Comparison of ENCODE assay signal across 1 cellular context in the genomic region with DNA sequence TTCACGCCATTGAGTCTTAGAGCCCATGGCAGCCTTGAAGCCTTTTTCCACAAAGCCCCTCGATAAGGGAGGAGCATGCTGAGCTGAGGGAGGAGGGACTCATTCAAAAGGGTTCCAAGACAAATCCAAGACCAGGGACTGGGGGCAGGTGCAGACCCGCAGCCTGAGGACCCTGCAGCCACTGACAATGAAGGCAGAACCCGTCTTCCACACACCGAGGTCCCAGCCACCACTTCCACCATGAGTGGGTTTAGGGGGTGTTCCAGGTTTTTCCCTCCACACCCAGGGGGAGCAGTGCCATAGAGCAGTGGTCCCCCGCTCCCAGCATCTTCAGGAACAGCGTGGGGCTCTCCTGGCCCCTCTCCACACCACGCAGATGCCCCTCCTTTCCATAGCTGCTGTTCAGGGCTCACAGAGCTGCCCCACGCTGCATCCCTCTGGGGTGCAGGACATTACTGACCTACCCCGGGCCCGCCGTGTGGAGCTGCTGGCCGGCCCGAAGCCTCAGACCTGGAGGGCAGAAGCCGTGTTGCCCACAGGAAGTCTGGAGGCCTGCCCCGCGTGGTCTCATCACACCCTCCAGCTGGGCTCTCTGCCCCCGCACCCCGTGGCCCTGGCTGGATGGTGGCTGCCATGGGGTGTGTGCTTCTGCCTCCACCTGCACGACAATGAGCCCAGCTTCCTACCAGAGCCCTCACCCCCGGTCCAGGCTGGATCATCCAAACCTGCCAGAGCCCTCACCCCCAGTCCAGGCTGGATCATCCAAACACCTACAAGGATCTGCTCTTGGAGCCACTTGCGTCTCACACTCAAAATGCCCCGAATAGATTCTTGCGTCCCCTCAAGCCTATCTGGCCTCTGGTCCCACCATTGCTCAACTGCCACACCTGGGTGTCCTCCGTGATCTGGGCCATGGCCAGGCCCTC.
TF ChIP-seq lines count a peak whose summit lies in the region.

No MANE protein-coding gene starts in this region.

TF ChIP-seq in H1, 55 proteins besides CTCF, POLR2A, EP300 and RAD21:
- TF ChIP-seq, protein P1, sequence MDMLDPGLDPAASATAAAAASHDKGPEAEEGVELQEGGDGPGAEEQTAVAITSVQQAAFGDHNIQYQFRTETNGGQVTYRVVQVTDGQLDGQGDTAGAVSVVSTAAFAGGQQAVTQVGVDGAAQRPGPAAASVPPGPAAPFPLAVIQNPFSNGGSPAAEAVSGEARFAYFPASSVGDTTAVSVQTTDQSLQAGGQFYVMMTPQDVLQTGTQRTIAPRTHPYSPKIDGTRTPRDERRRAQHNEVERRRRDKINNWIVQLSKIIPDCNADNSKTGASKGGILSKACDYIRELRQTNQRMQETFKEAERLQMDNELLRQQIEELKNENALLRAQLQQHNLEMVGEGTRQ (IDR thresholded peaks at IDR 0.05; ENCODE audit: low read length) = no peak
- no peak for TF ChIP-seq RNF2 (IDR thresholded peaks at IDR 0.05; ENCODE audit: borderline replicate concordance, low read depth, low read length, missing control alignments, poor library complexity, severe bottlenecking)
- no peak for TF ChIP-seq PHF8 (conservative IDR thresholded peaks at IDR 0.05; ENCODE audit: low read depth, low read length)
- no peak for TF ChIP-seq POU5F1 (IDR thresholded peaks at IDR 0.05; ENCODE audit: low read depth, low read length)
- TF ChIP-seq CTBP2 (IDR thresholded peaks at IDR 0.05; ENCODE audit: borderline replicate concordance, insufficient read depth, insufficient read length, low read length) = no peak
- no peak for TF ChIP-seq SIX5 (IDR thresholded peaks at IDR 0.05; ENCODE audit: low read depth, low read length)
- TF ChIP-seq TBP (IDR thresholded peaks at IDR 0.05; ENCODE audit: low read depth, low read length) = no peak
- no peak for TF ChIP-seq NANOG (IDR thresholded peaks at IDR 0.05; ENCODE audit: insufficient read depth, low read depth, low read length, poor library complexity, severe bottlenecking)
- no peak for TF ChIP-seq TAF7 (optimal IDR thresholded peaks at IDR 0.05; ENCODE audit: borderline replicate concordance, low read depth, low read length)
- no peak for TF ChIP-seq YY1 (IDR thresholded peaks at IDR 0.05; ENCODE audit: low read depth, low read length)
- TF ChIP-seq SP2 (IDR thresholded peaks at IDR 0.05; ENCODE audit: low read length) = no peak
- TF ChIP-seq JUN (IDR thresholded peaks at IDR 0.05; ENCODE audit: low read depth, low read length) = no peak
- no peak for TF ChIP-seq SP4 (IDR thresholded peaks at IDR 0.05; ENCODE audit: low read length)
- TF ChIP-seq BCL11A (IDR thresholded peaks at IDR 0.05; ENCODE audit: low read depth in 2 of 2, low read length in 2 of 2) = no peak
- no peak for TF ChIP-seq MAFK (IDR thresholded peaks at IDR 0.05; ENCODE audit: low read depth, low read length)
- TF ChIP-seq CEBPB (IDR thresholded peaks at IDR 0.05; ENCODE audit: low read depth, low read length) = no peak
